Comparison of ENCODE assay signal across 8 cellular contexts in genomic region chr7:100540073-100540723, GRCh38. TPM values are rescaled to one million over a fixed set of nuclear protein-coding genes. Genes with fewer than 3 reads are reported as not detected.
DNase-seq lines count a peak whose midpoint lies in the region; ATAC-seq and TF ChIP-seq lines count a peak whose summit lies in the region.

No MANE protein-coding gene starts in this region.

- H3K36me3 ChIP-seq in HEK293 (ENCODE audit: control insufficient read depth in 2 of 2, insufficient read depth in 1 of 2, low read length in 2 of 2) (no peaks in the 10 kb centered on the region), iPS-18a (ENCODE audit: control insufficient read depth, low read depth, low read length) (no peaks in the 10 kb centered on the region), spleen (no peaks in the 10 kb centered on the region)

- no peaks in the 10 kb centered on the region for H3K9me3 Mint-ChIP-seq in activated CD4-positive, alpha-beta memory T cell treated with anti-CD3 and anti-CD28 coated beads for 36 hours

- peak overlapping the region; percentile 95 for H3K4me3 Mint-ChIP-seq in activated CD4-positive, alpha-beta memory T cell treated with anti-CD3 and anti-CD28 coated beads for 36 hours

- H3K27me3 Mint-ChIP-seq in activated CD4-positive, alpha-beta memory T cell treated with anti-CD3 and anti-CD28 coated beads for 36 hours, result no peaks in the 10 kb centered on the region

- H3K4me3 ChIP-seq in HEK293 (ENCODE audit: low read depth, low read length), result peak overlapping the region; percentile 79
- H3K4me3 ChIP-seq in iPS-18a (ENCODE audit: low read length), result peak overlapping the region; percentile 75
- peak overlapping the region; percentile 89 to 98 (median 96) for H3K4me3 ChIP-seq in spleen

- peak overlapping the region; percentile 90 for H3K27ac Mint-ChIP-seq in activated CD4-positive, alpha-beta memory T cell treated with anti-CD3 and anti-CD28 coated beads for 36 hours

- H3K9me3 ChIP-seq in HEK293 (ENCODE audit: control insufficient read depth, insufficient read depth, low read depth, low read length) (no peaks in the 10 kb centered on the region), iPS-18a (ENCODE audit: control insufficient read depth, low read depth, low read length) (no peaks in the 10 kb centered on the region), spleen (no peaks in the 10 kb centered on the region)

- 37 to 66% (median 58%) methylated on average over 6 of the region's 6 CpGs for WGBS in spleen, 5 donors

- H3K27me3 ChIP-seq in iPS-18a (ENCODE audit: control insufficient read depth, insufficient read depth, low read length) (peaks cover 14% of the 10 kb centered on the region), spleen (replicated peaks in 1 of 7) (no peaks in the 10 kb centered on the region)

- H3K36me3 Mint-ChIP-seq in activated CD4-positive, alpha-beta memory T cell treated with anti-CD3 and anti-CD28 coated beads for 36 hours, result peaks cover 11% of the 10 kb centered on the region

- no peak for TF ChIP-seq POLR2A in spleen (IDR thresholded peaks at IDR 0.05)

- CTCF ChIA-PET in HEK293 (lab: Yijun Ruan, JAX), result interaction anchor here (0.5 kb wide), 1 partner anchor 75 kb away, joined by 3 read pairs; no protein-coding TSS in a partner anchor
- CTCF ChIA-PET in activated CD4-positive, alpha-beta memory T cell treated with anti-CD3 and anti-CD28 coated beads for 36 hours (lab: Charles Lee), result interaction anchor here (2.8 to 11.7 kb wide), 2 partner anchors 17 to 57 kb away, joined by 10 to 132 read pairs; no protein-coding TSS in a partner anchor

- H3K4me1 ChIP-seq in HEK293 (ENCODE audit: control insufficient read depth, insufficient read depth, low read length) (peaks cover 14% of the 10 kb centered on the region), iPS-18a (ENCODE audit: control insufficient read depth, low read depth, low read length) (peaks cover 32% of the 10 kb centered on the region), spleen (peaks cover 33 to 72% (median 61%) of the 10 kb centered on the region in 6 donors)

- DNase-seq in activated CD4-positive, alpha-beta memory T cell treated with anti-CD3 and anti-CD28 coated beads for 36 hours, result no peak
- no peak for DNase-seq in spleen
- no peak for DNase-seq in NCI-H1694 treated with DMSO at 0.1 percent for 48 hours (lab: John Stamatoyannopoulos, UW)

- no peak overlapping the region for H3K9ac ChIP-seq in iPS-18a (ENCODE audit: low read length)

- ATAC-seq in HG03457 (IDR thresholded peaks at IDR 0.05; ENCODE audit: unreplicated experiment), result no peak
- ATAC-seq in HG02798 (IDR thresholded peaks at IDR 0.05; ENCODE audit: poor library complexity, unreplicated experiment), result no peak
- no peak for ATAC-seq in HG03025 (IDR thresholded peaks at IDR 0.05; ENCODE audit: low FRiP score, unreplicated experiment)

- TF ChIP-seq CTCF in HEK293 (tag by site-specific recombination; IDR thresholded peaks at IDR 0.05) (no peak), spleen (IDR thresholded peaks at IDR 0.05 in 8 of 11, conservative IDR thresholded peaks at IDR 0.05 in 3 of 11) (no peak)

- intact Hi-C loops in activated CD4-positive, alpha-beta memory T cell treated with anti-CD3 and anti-CD28 coated beads for 36 hours (cut with micrococcal nuclease), result no loop called here
- intact Hi-C loops in spleen (cut with DNase I; ENCODE audit: low total_unique reads), result no loop called here

- H3K4me1 Mint-ChIP-seq in activated CD4-positive, alpha-beta memory T cell treated with anti-CD3 and anti-CD28 coated beads for 36 hours (ENCODE audit: low read depth), result peaks cover 55% of the 10 kb centered on the region

- POLR2A ChIA-PET in HEK293 (lab: Yijun Ruan, JAX), result no interaction called here
- POLR2A ChIA-PET in activated CD4-positive, alpha-beta memory T cell treated with anti-CD3 and anti-CD28 coated beads for 36 hours (lab: Charles Lee), result interaction anchor here (0.6 to 2.6 kb wide), 3 partner anchors 9 to 92 kb away, joined by 3 to 12 read pairs (median 7); partner anchors contain the start of genes FBXO24 and LRCH4

- no peak overlapping the region for H3K27ac ChIP-seq in HEK293 (ENCODE audit: extremely low read depth, low read depth, low read length)
- H3K27ac ChIP-seq in iPS-18a (ENCODE audit: low read length), result no peak overlapping the region
- peak overlapping the region in 5 of 8 donors; percentile 79 to 89 (median 86) for H3K27ac ChIP-seq in spleen

TF ChIP-seq in HEK293, 187 proteins besides CTCF, POLR2A, EP300 and RAD21 (continues in another document):
- no peak for TF ChIP-seq ZBTB10 (tag by site-specific recombination; IDR thresholded peaks at IDR 0.05)
- TF ChIP-seq ZNF366 (tag by site-specific recombination; conservative IDR thresholded peaks at IDR 0.05), result no peak
- no peak for TF ChIP-seq ZNF155 (tag by site-specific recombination; IDR thresholded peaks at IDR 0.05)
- TF ChIP-seq ZNF23 (tag by site-specific recombination; IDR thresholded peaks at IDR 0.05; ENCODE audit: borderline replicate concordance), result no peak
- no peak for TF ChIP-seq ZNF391 (tag by site-specific recombination; IDR thresholded peaks at IDR 0.05; ENCODE audit: borderline replicate concordance, low read depth)
- TF ChIP-seq ZBTB11 (tag by site-specific recombination; conservative IDR thresholded peaks at IDR 0.05; ENCODE audit: low read depth), result no peak
- no peak for TF ChIP-seq SALL2 (tag by site-specific recombination; IDR thresholded peaks at IDR 0.05; ENCODE audit: borderline replicate concordance)
- TF ChIP-seq ZFP37 (tag by site-specific recombination; IDR thresholded peaks at IDR 0.05), result no peak

RNA-seq across cellular contexts. Expression of gene AGFG2, which starts 1.2 kb away (rescaled TPM):
- 10 to 100 TPM; 60.9 to 62.5 TPM for total RNA-seq in activated CD4-positive, alpha-beta memory T cell treated with anti-CD3 and anti-CD28 coated beads for 36 hours
- total RNA-seq in spleen, result 100 to 1,000 TPM in 1 of 7 donors, 10 to 100 TPM in 6; 28.2 to 110 (median 52.3) TPM
- polyA plus RNA-seq in spleen, result 10 to 100 TPM; 14.2 to 57.1 (median 17.4) TPM

RNA-seq across cellular contexts. Expression of gene SAP25, which starts 33.5 kb away (rescaled TPM):
- total RNA-seq in activated CD4-positive, alpha-beta memory T cell treated with anti-CD3 and anti-CD28 coated beads for 36 hours, result 10 to 100 TPM in 1 of 2 experiments, 1 to 10 TPM in 1; 9.9 to 11.4 TPM
- 10 to 100 TPM; 11.0 to 28.4 (median 21.1) TPM for total RNA-seq in spleen
- polyA plus RNA-seq in spleen, result 10 to 100 TPM; 25.3 to 75.6 (median 50.6) TPM

RNA-seq across cellular contexts. Expression of gene LRCH4, which starts 45.7 kb away (rescaled TPM):
- total RNA-seq in activated CD4-positive, alpha-beta memory T cell treated with anti-CD3 and anti-CD28 coated beads for 36 hours, result 10 to 100 TPM; 93.4 to 97.7 TPM
- 100 to 1,000 TPM; 145 to 333 (median 186) TPM for total RNA-seq in spleen
- 100 to 1,000 TPM; 151 to 310 (median 269) TPM for polyA plus RNA-seq in spleen

RNA-seq across cellular contexts. Expression of gene FBXO24, which starts 45.9 kb away (rescaled TPM):
- 1 to 10 TPM; 2.2 to 2.6 TPM for total RNA-seq in activated CD4-positive, alpha-beta memory T cell treated with anti-CD3 and anti-CD28 coated beads for 36 hours
- 1 to 10 TPM in 4 of 7 donors, under 1 TPM in 2, not detected in 1; 0.54 to 1.5 (median 1.2) TPM for total RNA-seq in spleen
- polyA plus RNA-seq in spleen, result 1 to 10 TPM in 2 of 3 donors, under 1 TPM in 1; 0.67 to 1.6 (median 1.2) TPM

RNA-seq across cellular contexts. Expression of gene NYAP1, which starts 56.5 kb away (rescaled TPM):
- total RNA-seq in activated CD4-positive, alpha-beta memory T cell treated with anti-CD3 and anti-CD28 coated beads for 36 hours, result under 1 TPM; 0.17 to 0.24 TPM
- 1 to 10 TPM in 3 of 7 donors, under 1 TPM in 3, not detected in 1; 0.32 to 2.1 (median 1.2) TPM for total RNA-seq in spleen
- under 1 TPM; 0.07 to 0.54 (median 0.14) TPM for polyA plus RNA-seq in spleen

Comparison
In these comparisons a context has a peak if more than half of its experiments do, and no peak if none do; other contexts are left out.
1. H3K27ac ChIP-seq: peak in spleen (5 of 8); none in HEK293 (single experiment) and iPS-18a (single experiment).
2. Peak in every context shown above with its lines, with median percentiles within 50 percentile points of each other: H3K4me3 ChIP-seq.